8 cellular contexts compared by ENCODE assay signal in the genomic region with DNA sequence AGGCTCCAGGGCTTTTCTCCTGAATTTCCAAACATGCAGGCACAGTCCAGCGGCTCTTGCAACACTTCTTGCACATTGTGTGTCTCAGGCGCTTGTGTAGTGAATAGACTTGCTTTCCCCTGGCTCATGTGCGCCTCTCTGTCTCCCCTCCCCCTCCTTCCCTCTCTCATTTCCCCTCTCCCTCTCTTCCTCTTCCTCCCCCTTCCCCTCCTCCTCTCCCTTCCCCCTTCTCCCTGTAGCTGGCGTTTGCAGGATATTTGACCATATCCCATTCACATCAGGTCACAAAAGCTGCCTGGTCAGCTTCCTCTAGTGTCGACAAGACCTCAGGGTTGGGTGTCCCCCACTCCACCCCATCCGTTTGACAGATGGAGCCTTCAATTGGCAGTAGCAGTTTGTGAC. TPM values are rescaled to one million over a fixed set of nuclear protein-coding genes. Genes with fewer than 3 reads are reported as not detected.
DNase-seq lines count a peak whose midpoint lies in the region; ATAC-seq and TF ChIP-seq lines count a peak whose summit lies in the region.

No MANE protein-coding gene starts in this region.

- no peak overlapping the region for H3K27ac ChIP-seq in CD8-positive, alpha-beta T cell (ENCODE audit: low read depth, low read length)
- H3K27ac ChIP-seq in colonic mucosa: no peak overlapping the region

- no peak for DNase-seq in CD8-positive, alpha-beta T cell
- DNase-seq in colonic mucosa: peak; percentile 29
- DNase-seq in naive B cell: no peak
- DNase-seq in SHP77 treated with DMSO at 0.1 percent for 48 hours (lab: John Stamatoyannopoulos, UW): no peak

- no peaks in the 10 kb centered on the region for H3K9me3 Mint-ChIP-seq in CD8-positive, alpha-beta T cell
- H3K9me3 Mint-ChIP-seq in IgD-negative memory B cell (no peaks in the 10 kb centered on the region), naive B cell (peaks cover 0 to 2% (median 0%) of the 10 kb centered on the region in 7 donors)

- no peaks in the 10 kb centered on the region for H3K36me3 ChIP-seq in CD8-positive, alpha-beta T cell (ENCODE audit: insufficient read depth, low read length)
- no peaks in the 10 kb centered on the region for H3K36me3 ChIP-seq in colonic mucosa

- POLR2A ChIA-PET in CD8-positive, alpha-beta T cell (lab: Charles Lee): interaction anchor here (1.2 kb wide), 1 partner anchor 11 kb away, joined by 3 read pairs; no protein-coding TSS in a partner anchor

- no peak for ATAC-seq in CD8-positive, alpha-beta T cell
- ATAC-seq in naive B cell (ENCODE audit: low read depth in 2 of 2) (no peak), HG02852 (IDR thresholded peaks at IDR 0.05; ENCODE audit: unreplicated experiment) (no peak), HG03095 (IDR thresholded peaks at IDR 0.05; ENCODE audit: unreplicated experiment) (no peak), HG03354 (IDR thresholded peaks at IDR 0.05; ENCODE audit: poor library complexity, severe bottlenecking, unreplicated experiment) (no peak)

- peaks cover 40% of the 10 kb centered on the region for H3K4me1 Mint-ChIP-seq in CD8-positive, alpha-beta T cell (ENCODE audit: low read depth)
- H3K4me1 Mint-ChIP-seq in IgD-negative memory B cell: peaks cover 16 to 25% (median 22%) of the 10 kb centered on the region in 3 donors
- H3K4me1 Mint-ChIP-seq in naive B cell: peaks cover 22 to 32% (median 29%) of the 10 kb centered on the region in 3 donors

- H3K27me3 Mint-ChIP-seq in CD8-positive, alpha-beta T cell (ENCODE audit: low read depth): peaks cover 3% of the 10 kb centered on the region
- H3K27me3 Mint-ChIP-seq in IgD-negative memory B cell (peaks cover 2% of the 10 kb centered on the region), naive B cell (peaks cover 0 to 3% (median 0%) of the 10 kb centered on the region in 3 donors)

- H3K36me3 Mint-ChIP-seq in CD8-positive, alpha-beta T cell: peaks cover 5% of the 10 kb centered on the region
- H3K36me3 Mint-ChIP-seq in IgD-negative memory B cell (no peaks in the 10 kb centered on the region), naive B cell (no peaks in the 10 kb centered on the region)

- no peaks in the 10 kb centered on the region for H3K9me3 ChIP-seq in CD8-positive, alpha-beta T cell (ENCODE audit: low read length)
- H3K9me3 ChIP-seq in colonic mucosa: no peaks in the 10 kb centered on the region

- TF ChIP-seq CTCF in CD8-positive, alpha-beta T cell (IDR thresholded peaks at IDR 0.05): no peak
- TF ChIP-seq CTCF in colonic mucosa (IDR thresholded peaks at IDR 0.05): no peak

- no peak overlapping the region for H3K9ac ChIP-seq in colonic mucosa (ENCODE audit: low read depth in 2 of 2, low read length in 2 of 2)

- no peak overlapping the region for H3K4me3 ChIP-seq in CD8-positive, alpha-beta T cell (ENCODE audit: low read depth, low read length)
- no peak overlapping the region for H3K4me3 ChIP-seq in colonic mucosa

- peak overlapping the region; percentile 73 for H3K4me3 Mint-ChIP-seq in CD8-positive, alpha-beta T cell
- H3K4me3 Mint-ChIP-seq in IgD-negative memory B cell (peak overlapping the region; percentile 61 to 78 (median 72)), naive B cell (peak overlapping the region in 7 of 8 donors; percentile 22 to 78 (median 57))

- CTCF ChIA-PET in CD8-positive, alpha-beta T cell (lab: Charles Lee): interaction anchor here (1.2 to 2.4 kb wide), 2 partner anchors 21 to 66 kb away, joined by 4 to 5 read pairs; no protein-coding TSS in a partner anchor

- H3K4me1 ChIP-seq in CD8-positive, alpha-beta T cell (ENCODE audit: insufficient read depth, low read length): peaks cover 27% of the 10 kb centered on the region
- H3K4me1 ChIP-seq in colonic mucosa: no peaks in the 10 kb centered on the region

- H3K27ac Mint-ChIP-seq in CD8-positive, alpha-beta T cell: no peak overlapping the region
- H3K27ac Mint-ChIP-seq in IgD-negative memory B cell (peak overlapping the region in 1 of 3 donors; percentile 42), naive B cell (no peak overlapping the region)

- intact Hi-C loops in CD8-positive, alpha-beta T cell (cut with DNase I, micrococcal nuclease): loop anchor here in 1 of 2 experiments (1.0 to 10.0 kb wide), 2 partner anchors 29 to 131 kb away; no protein-coding TSS in a partner anchor
- intact Hi-C loops in colonic mucosa (cut with DNase I): no loop called here

- no peaks in the 10 kb centered on the region for H3K27me3 ChIP-seq in CD8-positive, alpha-beta T cell (ENCODE audit: insufficient read depth, low read length)
- H3K27me3 ChIP-seq in colonic mucosa: no peaks in the 10 kb centered on the region

RNA-seq across cellular contexts. Expression of a gene that starts 2.4 kb away (rescaled TPM):
- 1 to 10 TPM; 9.4 to 9.7 TPM for total RNA-seq in CD8-positive, alpha-beta T cell
- polyA plus RNA-seq in IgD-negative memory B cell: 4.0 TPM
- 1 to 10 TPM; 1.8 to 2.0 TPM for total RNA-seq in colonic mucosa
- polyA plus RNA-seq in naive B cell (ENCODE audit: low read depth in 6 of 6): 1 to 10 TPM in 3 of 6 donors, under 1 TPM in 3; 0.88 to 2.4 (median 1.0) TPM

RNA-seq across cellular contexts. Expression of a gene that starts 30.8 kb away (rescaled TPM):
- total RNA-seq in CD8-positive, alpha-beta T cell: 1 to 10 TPM in 1 of 2 experiments, under 1 TPM in 1; 0.50 to 1.1 TPM
- 0.23 TPM for polyA plus RNA-seq in IgD-negative memory B cell
- total RNA-seq in colonic mucosa: 1 to 10 TPM; 3.6 to 4.0 TPM
- 1 to 10 TPM in 1 of 6 donors, under 1 TPM in 3, not detected in 2; 0.28 to 1.0 (median 0.57) TPM for polyA plus RNA-seq in naive B cell (ENCODE audit: low read depth in 6 of 6)
